Comparison of ENCODE assay signal across 1 cellular context in the genomic region with DNA sequence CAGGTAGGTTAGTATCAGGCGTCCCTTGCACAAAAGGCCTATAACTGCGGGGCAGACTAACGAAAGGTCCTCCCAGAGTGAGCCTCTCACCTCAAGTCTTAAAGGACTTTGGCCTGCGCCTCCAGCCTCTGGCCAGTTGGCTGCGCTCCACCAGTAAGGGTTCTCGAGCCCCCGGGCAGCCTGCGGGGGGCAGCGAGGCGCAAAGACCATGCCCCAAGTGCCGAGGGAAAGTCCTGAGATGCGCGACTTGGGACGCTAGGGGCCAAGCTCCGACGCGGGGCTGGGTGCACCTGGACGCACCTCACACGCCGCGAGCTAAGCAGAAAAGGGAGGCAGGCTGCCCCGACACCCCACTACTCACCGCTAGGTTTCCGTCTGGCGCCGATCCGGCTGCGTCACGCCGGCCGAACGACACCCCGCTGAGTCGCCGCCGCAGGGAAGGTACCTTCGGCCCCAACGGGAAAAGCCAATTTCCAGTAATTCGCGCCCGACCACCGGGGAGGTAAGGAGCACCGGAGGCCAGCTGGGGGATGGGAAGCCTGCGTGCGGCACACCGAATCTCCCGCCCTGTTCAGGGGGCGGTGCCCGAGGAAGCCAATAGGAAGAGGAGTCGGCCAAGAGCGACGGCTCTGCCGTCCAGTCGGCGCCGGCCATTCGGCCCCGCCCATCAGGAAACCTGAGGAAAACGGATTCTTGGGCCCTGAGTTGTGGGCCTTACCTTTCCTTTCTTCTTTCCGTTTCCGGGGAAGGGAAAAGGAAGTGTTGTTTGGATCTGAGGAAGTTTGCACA.
A peak's percentile ranks its signal among the peaks of the same experiment; 100 is the strongest.
TF ChIP-seq lines count a peak whose summit lies in the region.

TSS of gene ORC2 (minus strand) at position 532 of the 789 bp plus-strand sequence. CDS start 5,537 bp downstream, outside the sequence.

TF ChIP-seq in K562, 482 proteins besides CTCF, POLR2A, EP300 and RAD21 (continued from another document and continues in another):
- no peak for TF ChIP-seq NCOA2 (IDR thresholded peaks at IDR 0.05; ENCODE audit: partially characterized antibody in 2 of 2)
- no peak; the same call in 1 of the 2 replicates for TF ChIP-seq SMC3 (conservative IDR thresholded peaks at IDR 0.05; ENCODE audit: insufficient read depth, low read depth, low read length)
- no peak for TF ChIP-seq ZNF668 (CRISPR knock-in tag; IDR thresholded peaks at IDR 0.05)
- TF ChIP-seq, protein P1, sequence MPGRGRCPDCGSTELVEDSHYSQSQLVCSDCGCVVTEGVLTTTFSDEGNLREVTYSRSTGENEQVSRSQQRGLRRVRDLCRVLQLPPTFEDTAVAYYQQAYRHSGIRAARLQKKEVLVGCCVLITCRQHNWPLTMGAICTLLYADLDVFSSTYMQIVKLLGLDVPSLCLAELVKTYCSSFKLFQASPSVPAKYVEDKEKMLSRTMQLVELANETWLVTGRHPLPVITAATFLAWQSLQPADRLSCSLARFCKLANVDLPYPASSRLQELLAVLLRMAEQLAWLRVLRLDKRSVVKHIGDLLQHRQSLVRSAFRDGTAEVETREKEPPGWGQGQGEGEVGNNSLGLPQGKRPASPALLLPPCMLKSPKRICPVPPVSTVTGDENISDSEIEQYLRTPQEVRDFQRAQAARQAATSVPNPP (IDR thresholded peaks at IDR 0.05; ENCODE audit: borderline replicate concordance, insufficient read depth, insufficient read length): no peak
- TF ChIP-seq ZNF316 (IDR thresholded peaks at IDR 0.05): peak; percentile 16; the same call in 1 of the 2 replicates
- TF ChIP-seq ZNF717 (CRISPR knock-in tag; IDR thresholded peaks at IDR 0.05): no peak
- no peak for TF ChIP-seq ERF (CRISPR knock-in tag; IDR thresholded peaks at IDR 0.05)
- TF ChIP-seq, protein P2, sequence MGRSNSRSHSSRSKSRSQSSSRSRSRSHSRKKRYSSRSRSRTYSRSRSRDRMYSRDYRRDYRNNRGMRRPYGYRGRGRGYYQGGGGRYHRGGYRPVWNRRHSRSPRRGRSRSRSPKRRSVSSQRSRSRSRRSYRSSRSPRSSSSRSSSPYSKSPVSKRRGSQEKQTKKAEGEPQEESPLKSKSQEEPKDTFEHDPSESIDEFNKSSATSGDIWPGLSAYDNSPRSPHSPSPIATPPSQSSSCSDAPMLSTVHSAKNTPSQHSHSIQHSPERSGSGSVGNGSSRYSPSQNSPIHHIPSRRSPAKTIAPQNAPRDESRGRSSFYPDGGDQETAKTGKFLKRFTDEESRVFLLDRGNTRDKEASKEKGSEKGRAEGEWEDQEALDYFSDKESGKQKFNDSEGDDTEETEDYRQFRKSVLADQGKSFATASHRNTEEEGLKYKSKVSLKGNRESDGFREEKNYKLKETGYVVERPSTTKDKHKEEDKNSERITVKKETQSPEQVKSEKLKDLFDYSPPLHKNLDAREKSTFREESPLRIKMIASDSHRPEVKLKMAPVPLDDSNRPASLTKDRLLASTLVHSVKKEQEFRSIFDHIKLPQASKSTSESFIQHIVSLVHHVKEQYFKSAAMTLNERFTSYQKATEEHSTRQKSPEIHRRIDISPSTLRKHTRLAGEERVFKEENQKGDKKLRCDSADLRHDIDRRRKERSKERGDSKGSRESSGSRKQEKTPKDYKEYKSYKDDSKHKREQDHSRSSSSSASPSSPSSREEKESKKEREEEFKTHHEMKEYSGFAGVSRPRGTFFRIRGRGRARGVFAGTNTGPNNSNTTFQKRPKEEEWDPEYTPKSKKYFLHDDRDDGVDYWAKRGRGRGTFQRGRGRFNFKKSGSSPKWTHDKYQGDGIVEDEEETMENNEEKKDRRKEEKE (IDR thresholded peaks at IDR 0.05; ENCODE audit: borderline replicate concordance in 1 of 2, control insufficient read depth in 1 of 2, low read depth in 2 of 2, low read length in 1 of 2): no peak
- peak; percentile 66; the same call in 1 of the 2 replicates for TF ChIP-seq XRCC5 (IDR thresholded peaks at IDR 0.05; ENCODE audit: low read depth, low read length)
- TF ChIP-seq RFX1 (IDR thresholded peaks at IDR 0.05): no peak
- TF ChIP-seq MAFF (IDR thresholded peaks at IDR 0.05; ENCODE audit: low read length): no peak
- no peak for TF ChIP-seq ZNF324 (CRISPR knock-in tag; IDR thresholded peaks at IDR 0.05)
- TF ChIP-seq ZNF79 (CRISPR knock-in tag; IDR thresholded peaks at IDR 0.05; ENCODE audit: low read depth): no peak
- no peak for TF ChIP-seq BCL6 (CRISPR knock-in tag; IDR thresholded peaks at IDR 0.05)
- 0 out of 2 replicates have a peak, but pooled peaks have one; percentile 34 for TF ChIP-seq ZBTB17 (CRISPR knock-in tag; IDR thresholded peaks at IDR 0.05)
- no peak for TF ChIP-seq FOXJ2 (tag; IDR thresholded peaks at IDR 0.05)
- TF ChIP-seq RHOXF2B (CRISPR knock-in tag; conservative IDR thresholded peaks at IDR 0.05): no peak
- peak; percentile 26; the same call in 1 of the 2 replicates for TF ChIP-seq CBFA2T3 (IDR thresholded peaks at IDR 0.05)
- 0 out of 2 replicates have a peak, but pooled peaks have one; percentile 33 for TF ChIP-seq HCFC1 (IDR thresholded peaks at IDR 0.05; ENCODE audit: low read depth, low read length)
- TF ChIP-seq BMI1 (IDR thresholded peaks at IDR 0.05; ENCODE audit: low read length): no peak
- peak; percentile 89 for TF ChIP-seq RBM25 (IDR thresholded peaks at IDR 0.05; ENCODE audit: low read depth, low read length, severe bottlenecking)
- TF ChIP-seq, protein P3, sequence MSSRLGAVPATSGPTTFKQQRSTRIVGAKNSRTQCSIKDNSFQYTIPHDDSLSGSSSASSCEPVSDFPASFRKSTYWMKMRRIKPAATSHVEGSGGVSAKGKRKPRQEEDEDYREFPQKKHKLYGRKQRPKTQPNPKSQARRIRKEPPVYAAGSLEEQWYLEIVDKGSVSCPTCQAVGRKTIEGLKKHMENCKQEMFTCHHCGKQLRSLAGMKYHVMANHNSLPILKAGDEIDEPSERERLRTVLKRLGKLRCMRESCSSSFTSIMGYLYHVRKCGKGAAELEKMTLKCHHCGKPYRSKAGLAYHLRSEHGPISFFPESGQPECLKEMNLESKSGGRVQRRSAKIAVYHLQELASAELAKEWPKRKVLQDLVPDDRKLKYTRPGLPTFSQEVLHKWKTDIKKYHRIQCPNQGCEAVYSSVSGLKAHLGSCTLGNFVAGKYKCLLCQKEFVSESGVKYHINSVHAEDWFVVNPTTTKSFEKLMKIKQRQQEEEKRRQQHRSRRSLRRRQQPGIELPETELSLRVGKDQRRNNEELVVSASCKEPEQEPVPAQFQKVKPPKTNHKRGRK (tag; IDR thresholded peaks at IDR 0.05): no peak
- peak; percentile 50; the same call in 1 of the 2 replicates for TF ChIP-seq ATF7 (IDR thresholded peaks at IDR 0.05)
- no peak for TF ChIP-seq MCM3 (IDR thresholded peaks at IDR 0.05)
- no peak for TF ChIP-seq PHB (CRISPR knock-in tag; IDR thresholded peaks at IDR 0.05)
- peak; percentile 53 for TF ChIP-seq CREB1 (IDR thresholded peaks at IDR 0.05)
- TF ChIP-seq CREB1 (CRISPR knock-in tag; IDR thresholded peaks at IDR 0.05): peak; percentile 79
- TF ChIP-seq, protein P4, sequence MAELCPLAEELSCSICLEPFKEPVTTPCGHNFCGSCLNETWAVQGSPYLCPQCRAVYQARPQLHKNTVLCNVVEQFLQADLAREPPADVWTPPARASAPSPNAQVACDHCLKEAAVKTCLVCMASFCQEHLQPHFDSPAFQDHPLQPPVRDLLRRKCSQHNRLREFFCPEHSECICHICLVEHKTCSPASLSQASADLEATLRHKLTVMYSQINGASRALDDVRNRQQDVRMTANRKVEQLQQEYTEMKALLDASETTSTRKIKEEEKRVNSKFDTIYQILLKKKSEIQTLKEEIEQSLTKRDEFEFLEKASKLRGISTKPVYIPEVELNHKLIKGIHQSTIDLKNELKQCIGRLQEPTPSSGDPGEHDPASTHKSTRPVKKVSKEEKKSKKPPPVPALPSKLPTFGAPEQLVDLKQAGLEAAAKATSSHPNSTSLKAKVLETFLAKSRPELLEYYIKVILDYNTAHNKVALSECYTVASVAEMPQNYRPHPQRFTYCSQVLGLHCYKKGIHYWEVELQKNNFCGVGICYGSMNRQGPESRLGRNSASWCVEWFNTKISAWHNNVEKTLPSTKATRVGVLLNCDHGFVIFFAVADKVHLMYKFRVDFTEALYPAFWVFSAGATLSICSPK (IDR thresholded peaks at IDR 0.05; ENCODE audit: borderline replicate concordance): no peak
- no peak for TF ChIP-seq GATA2 (CRISPR knock-in tag; IDR thresholded peaks at IDR 0.05)
- TF ChIP-seq EWSR1 (IDR thresholded peaks at IDR 0.05; ENCODE audit: borderline replicate concordance, low read depth, partially characterized antibody): no peak
- peak; percentile 99 for TF ChIP-seq PKNOX1 (IDR thresholded peaks at IDR 0.05)
- TF ChIP-seq BRCA1 (IDR thresholded peaks at IDR 0.05): no peak
- TF ChIP-seq BRCA1 (CRISPR knock-in tag; IDR thresholded peaks at IDR 0.05): no peak
- TF ChIP-seq HMGN3 (IDR thresholded peaks at IDR 0.05; ENCODE audit: borderline replicate concordance, extremely low read depth, insufficient read length, low read depth, low read length): peak; percentile 34
- no peak for TF ChIP-seq ZNF311 (CRISPR knock-in tag; IDR thresholded peaks at IDR 0.05)
- 0 out of 2 replicates have a peak, but pooled peaks have one; percentile 18 for TF ChIP-seq CBX5 (IDR thresholded peaks at IDR 0.05; ENCODE audit: borderline replicate concordance, low read depth)
- TF ChIP-seq NR4A1 (CRISPR knock-in tag; IDR thresholded peaks at IDR 0.05): no peak
- TF ChIP-seq NR4A1 (tag; IDR thresholded peaks at IDR 0.05): no peak
- no peak for TF ChIP-seq ZNF274 (IDR thresholded peaks at IDR 0.05; ENCODE audit: borderline replicate concordance, low read depth, low read length)
- TF ChIP-seq PRMT5 (CRISPR knock-in tag; IDR thresholded peaks at IDR 0.05): no peak
- TF ChIP-seq THRAP3 (IDR thresholded peaks at IDR 0.05; ENCODE audit: borderline replicate concordance): no peak
- no peak for TF ChIP-seq MTF1 (CRISPR knock-in tag; IDR thresholded peaks at IDR 0.05; ENCODE audit: borderline replicate concordance)
- TF ChIP-seq, protein P5, sequence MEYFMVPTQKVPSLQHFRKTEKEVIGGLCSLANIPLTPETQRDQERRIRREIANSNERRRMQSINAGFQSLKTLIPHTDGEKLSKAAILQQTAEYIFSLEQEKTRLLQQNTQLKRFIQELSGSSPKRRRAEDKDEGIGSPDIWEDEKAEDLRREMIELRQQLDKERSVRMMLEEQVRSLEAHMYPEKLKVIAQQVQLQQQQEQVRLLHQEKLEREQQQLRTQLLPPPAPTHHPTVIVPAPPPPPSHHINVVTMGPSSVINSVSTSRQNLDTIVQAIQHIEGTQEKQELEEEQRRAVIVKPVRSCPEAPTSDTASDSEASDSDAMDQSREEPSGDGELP (CRISPR knock-in tag; IDR thresholded peaks at IDR 0.05; ENCODE audit: borderline replicate concordance): peak; percentile 87
- TF ChIP-seq ZNF197 (CRISPR knock-in tag; IDR thresholded peaks at IDR 0.05; ENCODE audit: low read depth): no peak
- TF ChIP-seq MYBL2 (IDR thresholded peaks at IDR 0.05; ENCODE audit: low read depth): no peak
- TF ChIP-seq MYBL2 (CRISPR knock-in tag; IDR thresholded peaks at IDR 0.05; ENCODE audit: borderline replicate concordance): no peak
- TF ChIP-seq SRSF3 (IDR thresholded peaks at IDR 0.05; ENCODE audit: insufficient read depth, low read length): no peak
- TF ChIP-seq FOXK1 (CRISPR knock-in tag; IDR thresholded peaks at IDR 0.05; ENCODE audit: borderline replicate concordance): 0 out of 2 replicates have a peak, but pooled peaks have one; percentile 77
- TF ChIP-seq SMARCE1 (IDR thresholded peaks at IDR 0.05): no peak; the same call in 1 of the 2 replicates
- no peak for TF ChIP-seq TFAM (CRISPR knock-in tag; conservative IDR thresholded peaks at IDR 0.05)
- TF ChIP-seq TCF7L2 (IDR thresholded peaks at IDR 0.05; ENCODE audit: low read depth, low read length): no peak
- TF ChIP-seq ZNF431 (CRISPR knock-in tag; IDR thresholded peaks at IDR 0.05): no peak
- peak in 1 of 3 experiments; percentile 30 for TF ChIP-seq YY1 (IDR thresholded peaks at IDR 0.05; ENCODE audit: borderline replicate concordance in 1 of 3, control insufficient read depth in 1 of 3, extremely low read depth in 1 of 3, insufficient read depth in 3 of 3, insufficient read length in 1 of 3, insufficient replicate concordance in 2 of 3, low read depth in 1 of 3, low read length in 2 of 3)
- no peak for TF ChIP-seq KDM2B (CRISPR knock-in tag; IDR thresholded peaks at IDR 0.05)
- TF ChIP-seq TRIM28 (IDR thresholded peaks at IDR 0.05): 0 out of 2 replicates have a peak, but pooled peaks have one; percentile 15
- no peak; the same call in 1 of the 2 replicates for TF ChIP-seq RB1 (IDR thresholded peaks at IDR 0.05; ENCODE audit: low read depth)
- TF ChIP-seq ELF4 (CRISPR knock-in tag; IDR thresholded peaks at IDR 0.05): no peak
- TF ChIP-seq ZNF121 (CRISPR knock-in tag; conservative IDR thresholded peaks at IDR 0.05): no peak
- no peak for TF ChIP-seq ZNF518B (CRISPR knock-in tag; IDR thresholded peaks at IDR 0.05)
- TF ChIP-seq SP2 (IDR thresholded peaks at IDR 0.05; ENCODE audit: extremely low read depth, low read depth, low read length, poor library complexity, severe bottlenecking): peak; percentile 83
